25 cellular contexts compared by ENCODE assay signal in genomic region chr6:126153661-126154060, GRCh38.
DNase-seq lines count a peak whose midpoint lies in the region; ATAC-seq, FAIRE-seq and TF ChIP-seq lines count a peak whose summit lies in the region.
"Had no signal": no experiment of that assay in that cellular context is flagged by ENCODE, and none has a peak within 500 bp of the region (broad histone marks: within the 10 kb centered on the region; RNA-seq: fewer than 3 reads in every experiment).

No MANE protein-coding gene starts in this region.

- peak; percentile 41 to 54 for ATAC-seq in lower lobe of right lung
- ATAC-seq: activated T-cell treated with anti-CD3 and anti-CD28 coated beads, Interleukin-2, amount 50 U/mL, for 4 hours; HepG2 had no signal

- no peaks in the 10 kb centered on the region for H3K36me3 ChIP-seq in bronchial epithelial cell (ENCODE audit: control insufficient read depth, insufficient read depth, low read length)
- no peaks in the 10 kb centered on the region for H3K36me3 ChIP-seq in lower lobe of right lung
- no peaks in the 10 kb centered on the region for H3K36me3 ChIP-seq in right atrium auricular region
- H3K36me3 ChIP-seq: ascending aorta had no signal

- H3K4me3 ChIP-seq in HFF-Myc (replicated peaks; ENCODE audit: low read depth, low read length) (no peak overlapping the region), bronchial epithelial cell (ENCODE audit: low read depth, low read length) (no peak overlapping the region), lower lobe of right lung (no peak overlapping the region), right atrium auricular region (no peak overlapping the region)
- H3K4me3 ChIP-seq: ascending aorta, coronary artery had no signal

- H3K27me3 ChIP-seq in bronchial epithelial cell (ENCODE audit: control insufficient read depth, insufficient read depth, low read length): no peaks in the 10 kb centered on the region
- H3K27me3 ChIP-seq in lower lobe of right lung (ENCODE audit: low read depth): no peaks in the 10 kb centered on the region
- H3K27me3 ChIP-seq in right atrium auricular region: no peaks in the 10 kb centered on the region
- H3K27me3 ChIP-seq: ascending aorta had no signal

- intact Hi-C loops in lower lobe of right lung (cut with DNase I): no loop called here

- peak; percentile 43 for FAIRE-seq in bronchial epithelial cell (lab: Jason Lieb, UNC)
- FAIRE-seq: HepG2 had no signal

- H3K27ac ChIP-seq in lower lobe of right lung (no peak overlapping the region), right atrium auricular region (no peak overlapping the region)
- H3K27ac ChIP-seq: ascending aorta, coronary artery had no signal

- TF ChIP-seq CTCF in HFF-Myc (IDR thresholded peaks at IDR 0.05; ENCODE audit: low read depth, low read length, missing control alignments) (no peak), bronchial epithelial cell (IDR thresholded peaks at IDR 0.05; ENCODE audit: insufficient read depth, low read length, severe bottlenecking) (no peak), lower lobe of right lung (IDR thresholded peaks at IDR 0.05) (no peak), right atrium auricular region (IDR thresholded peaks at IDR 0.05) (no peak)

- DNase-seq in AG20443 (ENCODE audit: low spot score): peak; percentile 44
- peak; percentile 77 for DNase-seq in HFF-Myc (ENCODE audit: extremely low read depth, low read depth)
- no peak for DNase-seq in bronchial epithelial cell (ENCODE audit: low read depth)
- DNase-seq in lower lobe of right lung: no peak
- no peak for DNase-seq in NCI-H524 (lab: John Stamatoyannopoulos, UW)
- DNase-seq in right atrium auricular region (ENCODE audit: low spot score): no peak
- DNase-seq in stimulated activated naive CD4-positive, alpha-beta T cell treated with Interleukin-2 at 50 U/mL for 16 hours (lab: John Stamatoyannopoulos, UW): no peak
- no peak for DNase-seq in NCI-H146 treated with DMSO at 0.1 percent for 48 hours (lab: John Stamatoyannopoulos, UW; ENCODE audit: unreplicated experiment)
- DNase-seq: activated CD4-positive, CD25-positive, alpha-beta regulatory T cell treated with anti-CD3 and anti-CD28 coated beads, Interleukin-2, amount 50 U/mL, for 72 hours; activated naive CD4-positive, alpha-beta T cell treated with anti-CD3 and anti-CD28 coated beads, Interleukin-2, amount 50 U/mL, for 16 hours; activated T-cell treated with anti-CD3 and anti-CD28 coated beads, Interleukin-2, amount 50 U/mL, for 4 hours; CD4-positive, CD25-positive, alpha-beta regulatory T cell; DMS53; endodermal cell; H9; hypothalamus; kidney glomerular epithelial cell; MM.1S; naive B cell; NCI-H1436 treated with DMSO at 0.1 percent for 48 hours; NCI-H69; retina had no signal

- no peaks in the 10 kb centered on the region for H3K9me3 ChIP-seq in lower lobe of right lung
- no peaks in the 10 kb centered on the region for H3K9me3 ChIP-seq in right atrium auricular region
- H3K9me3 ChIP-seq: ascending aorta had no signal

- H3K4me1 ChIP-seq in lower lobe of right lung (no peaks in the 10 kb centered on the region), right atrium auricular region (no peaks in the 10 kb centered on the region)
- H3K4me1 ChIP-seq: ascending aorta had no signal

Comparison
In these comparisons a context has a peak if more than half of its experiments do, and no peak if none do; other contexts are left out.
1. DNase-seq: peak in AG20443 (single experiment) and HFF-Myc (single experiment); none in bronchial epithelial cell (single experiment), lower lobe of right lung (single experiment), NCI-H524 (0 of 2), right atrium auricular region (single experiment), stimulated activated naive CD4-positive, alpha-beta T cell treated with Interleukin-2 at 50 U/mL for 16 hours (single experiment) and NCI-H146 treated with DMSO at 0.1 percent for 48 hours (single experiment).